28 cellular contexts compared by ENCODE assay signal in the genomic region with DNA sequence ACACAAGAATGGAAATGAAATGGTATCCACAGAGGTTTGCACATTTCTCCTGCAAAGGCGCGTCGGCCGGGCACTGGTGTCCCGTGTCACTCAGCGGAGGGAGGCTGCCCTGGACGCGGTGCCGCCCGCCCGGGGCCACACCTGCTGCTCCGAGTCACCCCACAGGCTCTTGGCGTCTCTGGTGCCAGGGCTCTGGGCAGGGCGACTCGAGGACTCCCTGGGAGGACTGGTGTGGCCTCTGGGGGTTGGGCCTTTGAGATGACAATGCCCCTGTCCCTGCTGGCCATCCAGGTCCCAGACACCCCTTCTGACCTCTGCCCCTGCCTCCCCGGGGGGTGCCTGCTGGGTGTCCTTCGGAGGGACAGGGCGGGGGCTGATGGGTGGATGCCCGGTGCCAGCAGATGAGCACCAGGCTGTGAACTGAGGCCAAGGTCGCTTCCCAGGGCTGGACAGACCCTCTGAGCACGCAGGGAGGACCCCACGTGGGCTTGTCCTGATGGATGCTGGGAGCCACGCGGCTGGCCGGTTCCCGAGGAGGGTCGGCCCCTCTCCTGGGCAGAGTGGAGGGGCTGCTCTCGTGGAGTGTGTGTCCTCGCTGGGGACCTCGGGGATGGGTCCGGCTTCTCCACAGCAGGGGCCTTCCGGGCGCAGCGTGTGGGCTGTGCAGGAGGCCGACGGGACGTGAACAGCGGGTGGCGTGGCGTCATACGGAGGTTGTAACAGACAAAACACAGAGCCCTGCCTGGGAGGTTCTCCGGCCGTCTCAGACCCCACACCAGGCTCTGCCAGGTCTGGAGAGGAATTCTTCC. TPM values are rescaled to one million over a fixed set of nuclear protein-coding genes. Genes with fewer than 3 reads are reported as not detected.
"Had no signal": no experiment of that assay in that cellular context is flagged by ENCODE, and none has a peak within 500 bp of the region (broad histone marks: within the 10 kb centered on the region; RNA-seq: fewer than 3 reads in every experiment).

No MANE protein-coding gene starts in this region.

- H3K27me3 ChIP-seq: body of pancreas, breast epithelium, SJCRH30 had no signal

- H3K4me3 ChIP-seq: body of pancreas, breast epithelium, SJCRH30, SK-N-MC had no signal

- H3K4me1 ChIP-seq: breast epithelium, SJCRH30 had no signal

- H3K36me3 ChIP-seq: breast epithelium, SJCRH30 had no signal

- H3K9me3 ChIP-seq: body of pancreas, breast epithelium, SJCRH30 had no signal

- ATAC-seq: activated CD8-positive, alpha-beta T cell treated with anti-CD3 and anti-CD28 coated beads, Interleukin-2, amount 10 ng/mL, durations not matched to agents 7 days and 5 days; body of pancreas; Panc1 had no signal

- H3K27ac ChIP-seq: body of pancreas, breast epithelium, SJCRH30, SK-N-MC had no signal

- DNase-seq: activated CD4-positive, alpha-beta T cell treated with anti-CD3 and anti-CD28 coated beads, Interleukin-2, amount 10 ng/mL, durations not matched to agents 24 days and 14 days; activated CD4-positive, alpha-beta T cell treated with anti-CD3 and anti-CD28 coated beads, Interleukin-2, amount 50 U/mL, for 4 hours; activated CD8-positive, alpha-beta T cell treated with anti-CD3 and anti-CD28 coated beads, Interleukin-2, amount 10 ng/mL, durations not matched to agents 7 days and 5 days; activated gamma-delta T cell; activated naive CD4-positive, alpha-beta T cell treated with Interleukin-2 at 50 U/mL for 16 hours; activated naive CD8-positive, alpha-beta T cell treated with anti-CD3 and anti-CD28 coated beads, Interleukin-2, amount 10 ng/mL, durations not matched to agents 7 days and 5 days; activated T-cell treated with anti-CD3 and anti-CD28 coated beads, Interleukin-2, amount 50 U/mL, for 24 hours; amygdala; body of pancreas; Karpas-422; NCI-H1048; NCI-H1105 treated with DMSO at 0.1 percent for 48 hours; NCI-H1436; NCI-H1694; NCI-H1930; NCI-H2081 treated with DMSO at 0.1 percent for 48 hours; NCI-H226; NCI-H446 treated with DMSO at 0.1 percent for 48 hours; NCI-H524; NCI-H69; SHP77; SJCRH30 had no signal

- FAIRE-seq: astrocyte, TTC549 had no signal

RNA-seq across cellular contexts. Expression of a gene that starts 24.6 kb away (rescaled TPM):
- total RNA-seq: MCF 10A had no signal

RNA-seq across cellular contexts. Expression of a gene that starts 46.0 kb away (rescaled TPM):
- total RNA-seq: MCF 10A had no signal
